In genomic region chr7:5559586-5559985, GRCh38 we compare ENCODE assay signal across 11 cellular contexts. TPM values are rescaled to one million over a fixed set of nuclear protein-coding genes. Genes with fewer than 3 reads are reported as not detected.
DNase-seq lines count a peak whose midpoint lies in the region; ATAC-seq and TF ChIP-seq lines count a peak whose summit lies in the region.
"Had no signal": no experiment of that assay in that cellular context is flagged by ENCODE, and none has a peak within 500 bp of the region (broad histone marks: within the 10 kb centered on the region; RNA-seq: fewer than 3 reads in every experiment).

No MANE protein-coding gene starts in this region.

- H4K8ac ChIP-seq in neuronal stem cell (ENCODE audit: low read depth, low read length), result peak overlapping the region; percentile 17

- no peaks in the 10 kb centered on the region for H3K9me3 Mint-ChIP-seq in T-helper 2 cell treated with Interferon-gamma antibody and Interleukin-4, amounts not matched to agents 5 μg/mL and 100 μg/mL, for 36 hours
- H3K9me3 Mint-ChIP-seq in CD14-positive monocyte, result peaks cover 0 to 1% (median 0%) of the 10 kb centered on the region in 7 donors
- H3K9me3 Mint-ChIP-seq in activated T-helper 1 cell treated with anti-CD3 and anti-CD28 coated beads, Interleukin-12 subunit alpha, Interleukin-12 subunit beta, Interleukin-2, Interleukin-4 antibody, amounts not matched to agents 30 ng/mL and 10 ng/mL and 1 ng/mL, durations not matched to agents 14 hours and 24 hours and 36 hours, result no peaks in the 10 kb centered on the region
- H3K9me3 Mint-ChIP-seq: HFFc6 had no signal

- TF ChIP-seq CTCF in CD14-positive monocyte (IDR thresholded peaks at IDR 0.05), result no peak

- no peak for DNase-seq in T-helper 2 cell treated with Interferon-gamma antibody and Interleukin-4, amounts not matched to agents 5 μg/mL and 100 μg/mL, for 36 hours (ENCODE audit: low spot score)
- DNase-seq in T-helper 2 cell, result no peak
- DNase-seq in CD14-positive monocyte (ENCODE audit: low spot score), result no peak
- no peak for DNase-seq in activated T-helper 1 cell treated with anti-CD3 and anti-CD28 coated beads, Interleukin-12 subunit alpha, Interleukin-12 subunit beta, Interleukin-2, Interleukin-4 antibody, amounts not matched to agents 30 ng/mL and 10 ng/mL and 1 ng/mL, durations not matched to agents 14 hours and 24 hours and 36 hours (ENCODE audit: low spot score)
- no peak for DNase-seq in neuronal stem cell (ENCODE audit: low spot score)
- DNase-seq in GM03348 (ENCODE audit: low spot score), result no peak
- DNase-seq in stimulated activated CD4-positive, alpha-beta T cell treated with anti-CD3 and anti-CD28 coated beads, Interleukin-4, amount 100 ng/mL, for 24 hours, result no peak

- no peaks in the 10 kb centered on the region for H3K36me3 Mint-ChIP-seq in T-helper 2 cell treated with Interferon-gamma antibody and Interleukin-4, amounts not matched to agents 5 μg/mL and 100 μg/mL, for 36 hours (ENCODE audit: low read depth)
- no peaks in the 10 kb centered on the region for H3K36me3 Mint-ChIP-seq in CD14-positive monocyte
- no peaks in the 10 kb centered on the region for H3K36me3 Mint-ChIP-seq in activated T-helper 1 cell treated with anti-CD3 and anti-CD28 coated beads, Interleukin-12 subunit alpha, Interleukin-12 subunit beta, Interleukin-2, Interleukin-4 antibody, amounts not matched to agents 30 ng/mL and 10 ng/mL and 1 ng/mL, durations not matched to agents 14 hours and 24 hours and 36 hours (ENCODE audit: low read depth)

- H3K27ac ChIP-seq in neuronal stem cell (replicated peaks; ENCODE audit: low read length), result no peak overlapping the region
- H3K27ac ChIP-seq: breast epithelium had no signal

- WGBS in neuronal stem cell (ENCODE audit: extremely low coverage in 2 of 2, insufficient read length in 2 of 2, insufficient replicate concordance in 1 of 2), 2 donors, result no CpG with 5 or more reads among the region's 15 CpGs

- H3K9ac ChIP-seq in neuronal stem cell (ENCODE audit: low read depth, low read length, poor library complexity), result peak overlapping the region; percentile 77

- peak overlapping the region; percentile 94 for H2AK5ac ChIP-seq in neuronal stem cell (ENCODE audit: low read depth, low read length)

- no peak for ATAC-seq in HG03442 (IDR thresholded peaks at IDR 0.05; ENCODE audit: unreplicated experiment)

- H2BK15ac ChIP-seq in neuronal stem cell (ENCODE audit: low read length), result peak overlapping the region; percentile 89

- H3K4ac ChIP-seq in neuronal stem cell (ENCODE audit: low read length), result peak overlapping the region; percentile 76

- H3K14ac ChIP-seq in neuronal stem cell (ENCODE audit: low read length), result peak overlapping the region; percentile 82

- peak overlapping the region; percentile 65 for H3K23ac ChIP-seq in neuronal stem cell (ENCODE audit: low read depth, low read length, poor library complexity)

- H3K4me2 ChIP-seq in neuronal stem cell (ENCODE audit: insufficient read depth, low read length, poor library complexity, severe bottlenecking), result no peak overlapping the region

- no peak overlapping the region for H2BK120ac ChIP-seq in neuronal stem cell (ENCODE audit: low read depth, low read length)

- H3K27ac Mint-ChIP-seq in T-helper 2 cell treated with Interferon-gamma antibody and Interleukin-4, amounts not matched to agents 5 μg/mL and 100 μg/mL, for 36 hours, result no peak overlapping the region
- peak overlapping the region in 4 of 7 donors; percentile 93 to 97 (median 96) for H3K27ac Mint-ChIP-seq in CD14-positive monocyte
- no peak overlapping the region for H3K27ac Mint-ChIP-seq in activated T-helper 1 cell treated with anti-CD3 and anti-CD28 coated beads, Interleukin-12 subunit alpha, Interleukin-12 subunit beta, Interleukin-2, Interleukin-4 antibody, amounts not matched to agents 30 ng/mL and 10 ng/mL and 1 ng/mL, durations not matched to agents 14 hours and 24 hours and 36 hours
- H3K27ac Mint-ChIP-seq: progenitor cell of endocrine pancreas had no signal

- no peak overlapping the region for H2AFZ ChIP-seq in neuronal stem cell (ENCODE audit: low read length)

- no peaks in the 10 kb centered on the region for H3K27me3 ChIP-seq in neuronal stem cell (ENCODE audit: control insufficient read depth in 3 of 3, insufficient read depth in 3 of 3, low read depth in 1 of 3, low read length in 3 of 3)
- H3K27me3 ChIP-seq: breast epithelium had no signal

- peak overlapping the region; percentile 84 for H3K4me3 Mint-ChIP-seq in T-helper 2 cell treated with Interferon-gamma antibody and Interleukin-4, amounts not matched to agents 5 μg/mL and 100 μg/mL, for 36 hours
- H3K4me3 Mint-ChIP-seq in CD14-positive monocyte, result no peak overlapping the region
- peak overlapping the region; percentile 79 for H3K4me3 Mint-ChIP-seq in activated T-helper 1 cell treated with anti-CD3 and anti-CD28 coated beads, Interleukin-12 subunit alpha, Interleukin-12 subunit beta, Interleukin-2, Interleukin-4 antibody, amounts not matched to agents 30 ng/mL and 10 ng/mL and 1 ng/mL, durations not matched to agents 14 hours and 24 hours and 36 hours

- H3K4me1 ChIP-seq in neuronal stem cell (ENCODE audit: control insufficient read depth in 2 of 2, insufficient read depth in 1 of 2, low read depth in 1 of 2, low read length in 2 of 2), result peaks cover 14 to 25% of the 10 kb centered on the region in 2 donors

- H2BK12ac ChIP-seq in neuronal stem cell (ENCODE audit: low read length), result peak overlapping the region; percentile 97

- H3K79me1 ChIP-seq in neuronal stem cell (ENCODE audit: low read depth, low read length), result peaks cover 6% of the 10 kb centered on the region

- peaks cover 26% of the 10 kb centered on the region for H3K27me3 Mint-ChIP-seq in T-helper 2 cell treated with Interferon-gamma antibody and Interleukin-4, amounts not matched to agents 5 μg/mL and 100 μg/mL, for 36 hours (ENCODE audit: low read depth)
- peaks cover 0 to 1% (median 0%) of the 10 kb centered on the region in 3 donors for H3K27me3 Mint-ChIP-seq in CD14-positive monocyte (ENCODE audit: low read depth in 3 of 3)
- H3K27me3 Mint-ChIP-seq in activated T-helper 1 cell treated with anti-CD3 and anti-CD28 coated beads, Interleukin-12 subunit alpha, Interleukin-12 subunit beta, Interleukin-2, Interleukin-4 antibody, amounts not matched to agents 30 ng/mL and 10 ng/mL and 1 ng/mL, durations not matched to agents 14 hours and 24 hours and 36 hours (ENCODE audit: insufficient read depth), result peaks cover 16% of the 10 kb centered on the region
- H3K27me3 Mint-ChIP-seq: progenitor cell of endocrine pancreas had no signal

- no peak overlapping the region for H3K4me3 ChIP-seq in neuronal stem cell (ENCODE audit: low read length in 2 of 2)
- H3K4me3 ChIP-seq: breast epithelium had no signal

- intact Hi-C loops in CD14-positive monocyte (cut with micrococcal nuclease), result no loop called here
- intact Hi-C loops in activated T-helper 1 cell treated with anti-CD3 and anti-CD28 coated beads, Interleukin-12 subunit alpha, Interleukin-12 subunit beta, Interleukin-2, Interleukin-4 antibody, amounts not matched to agents 30 ng/mL and 10 ng/mL and 1 ng/mL, durations not matched to agents 14 hours and 24 hours and 36 hours (cut with micrococcal nuclease), result loop anchor here (1.0 to 2.0 kb wide), 4 partner anchors 65 to 713 kb away; partner anchors contain the start of gene CYTH3

- no peaks in the 10 kb centered on the region for H3K9me3 ChIP-seq in neuronal stem cell (replicated peaks in 1 of 2; ENCODE audit: control insufficient read depth in 2 of 2, insufficient read depth in 1 of 2, low read depth in 1 of 2, low read length in 2 of 2)
- H3K9me3 ChIP-seq: breast epithelium had no signal

- H3K18ac ChIP-seq in neuronal stem cell (ENCODE audit: low read length), result peak overlapping the region; percentile 71

- H2BK5ac ChIP-seq in neuronal stem cell (ENCODE audit: low read length), result peak overlapping the region; percentile 87

- H3K36me3 ChIP-seq in neuronal stem cell (replicated peaks in 1 of 2; ENCODE audit: control insufficient read depth in 2 of 2, insufficient read depth in 2 of 2, low read length in 2 of 2), result no peaks in the 10 kb centered on the region
- H3K36me3 ChIP-seq: breast epithelium had no signal

- H4K91ac ChIP-seq in neuronal stem cell (ENCODE audit: low read depth, low read length, poor library complexity), result no peak overlapping the region

- peaks cover 40% of the 10 kb centered on the region for H3K4me1 Mint-ChIP-seq in T-helper 2 cell treated with Interferon-gamma antibody and Interleukin-4, amounts not matched to agents 5 μg/mL and 100 μg/mL, for 36 hours (ENCODE audit: low read depth)
- H3K4me1 Mint-ChIP-seq in CD14-positive monocyte, result peaks cover 50% of the 10 kb centered on the region
- H3K4me1 Mint-ChIP-seq in activated T-helper 1 cell treated with anti-CD3 and anti-CD28 coated beads, Interleukin-12 subunit alpha, Interleukin-12 subunit beta, Interleukin-2, Interleukin-4 antibody, amounts not matched to agents 30 ng/mL and 10 ng/mL and 1 ng/mL, durations not matched to agents 14 hours and 24 hours and 36 hours (ENCODE audit: low read depth), result peaks cover 42% of the 10 kb centered on the region

RNA-seq across cellular contexts. Expression of gene ACTB, which starts 29.2 kb away (rescaled TPM):
- polyA plus RNA-seq in CD14-positive monocyte, result over 10,000 TPM; 20,280 to 23,749 TPM
- 7,557 and 7,602 TPM in 2 replicates for total RNA-seq in activated T-helper 1 cell treated with anti-CD3 and anti-CD28 coated beads, Interleukin-12 subunit alpha, Interleukin-12 subunit beta, Interleukin-2, Interleukin-4 antibody, amounts not matched to agents 30 ng/mL and 10 ng/mL and 1 ng/mL, durations not matched to agents 14 hours and 24 hours and 36 hours
- polyA plus RNA-seq in neuronal stem cell (2013, experiment 1 of 2), result 6,691 TPM
- polyA plus RNA-seq in neuronal stem cell (2013, experiment 2 of 2), result 6,867 TPM

RNA-seq across cellular contexts. Expression of gene FSCN1, which starts 33.0 kb away (rescaled TPM):
- 1 to 10 TPM; 2.0 to 2.5 TPM for polyA plus RNA-seq in CD14-positive monocyte
- total RNA-seq in activated T-helper 1 cell treated with anti-CD3 and anti-CD28 coated beads, Interleukin-12 subunit alpha, Interleukin-12 subunit beta, Interleukin-2, Interleukin-4 antibody, amounts not matched to agents 30 ng/mL and 10 ng/mL and 1 ng/mL, durations not matched to agents 14 hours and 24 hours and 36 hours, result 39.1 and 39.5 TPM in 2 replicates
- polyA plus RNA-seq in neuronal stem cell (2013, experiment 1 of 2), result 203 TPM
- 202 TPM for polyA plus RNA-seq in neuronal stem cell (2013, experiment 2 of 2)

RNA-seq across cellular contexts. Expression of gene FBXL18, which starts 46.0 kb away (rescaled TPM):
- under 1 TPM; 0.11 to 0.75 TPM for polyA plus RNA-seq in CD14-positive monocyte
- 14.7 and 14.9 TPM in 2 replicates for total RNA-seq in activated T-helper 1 cell treated with anti-CD3 and anti-CD28 coated beads, Interleukin-12 subunit alpha, Interleukin-12 subunit beta, Interleukin-2, Interleukin-4 antibody, amounts not matched to agents 30 ng/mL and 10 ng/mL and 1 ng/mL, durations not matched to agents 14 hours and 24 hours and 36 hours
- polyA plus RNA-seq in neuronal stem cell (2013, experiment 1 of 2), result 5.1 TPM
- 5.4 TPM for polyA plus RNA-seq in neuronal stem cell (2013, experiment 2 of 2)

Comparison
In these comparisons a context has a peak if more than half of its experiments do, and no peak if none do; other contexts are left out.
1. H3K27ac Mint-ChIP-seq: peak in CD14-positive monocyte (4 of 7); none in T-helper 2 cell treated with Interferon-gamma antibody and Interleukin-4, amounts not matched to agents 5 μg/mL and 100 μg/mL, for 36 hours (single experiment) and activated T-helper 1 cell treated with anti-CD3 and anti-CD28 coated beads, Interleukin-12 subunit alpha, Interleukin-12 subunit beta, Interleukin-2, Interleukin-4 antibody, amounts not matched to agents 30 ng/mL and 10 ng/mL and 1 ng/mL, durations not matched to agents 14 hours and 24 hours and 36 hours (single experiment).
2. H3K4me3 Mint-ChIP-seq: peak in T-helper 2 cell treated with Interferon-gamma antibody and Interleukin-4, amounts not matched to agents 5 μg/mL and 100 μg/mL, for 36 hours (single experiment) and activated T-helper 1 cell treated with anti-CD3 and anti-CD28 coated beads, Interleukin-12 subunit alpha, Interleukin-12 subunit beta, Interleukin-2, Interleukin-4 antibody, amounts not matched to agents 30 ng/mL and 10 ng/mL and 1 ng/mL, durations not matched to agents 14 hours and 24 hours and 36 hours (single experiment); none in CD14-positive monocyte (0 of 2).